1 cellular context compared by ENCODE assay signal in the genomic region with DNA sequence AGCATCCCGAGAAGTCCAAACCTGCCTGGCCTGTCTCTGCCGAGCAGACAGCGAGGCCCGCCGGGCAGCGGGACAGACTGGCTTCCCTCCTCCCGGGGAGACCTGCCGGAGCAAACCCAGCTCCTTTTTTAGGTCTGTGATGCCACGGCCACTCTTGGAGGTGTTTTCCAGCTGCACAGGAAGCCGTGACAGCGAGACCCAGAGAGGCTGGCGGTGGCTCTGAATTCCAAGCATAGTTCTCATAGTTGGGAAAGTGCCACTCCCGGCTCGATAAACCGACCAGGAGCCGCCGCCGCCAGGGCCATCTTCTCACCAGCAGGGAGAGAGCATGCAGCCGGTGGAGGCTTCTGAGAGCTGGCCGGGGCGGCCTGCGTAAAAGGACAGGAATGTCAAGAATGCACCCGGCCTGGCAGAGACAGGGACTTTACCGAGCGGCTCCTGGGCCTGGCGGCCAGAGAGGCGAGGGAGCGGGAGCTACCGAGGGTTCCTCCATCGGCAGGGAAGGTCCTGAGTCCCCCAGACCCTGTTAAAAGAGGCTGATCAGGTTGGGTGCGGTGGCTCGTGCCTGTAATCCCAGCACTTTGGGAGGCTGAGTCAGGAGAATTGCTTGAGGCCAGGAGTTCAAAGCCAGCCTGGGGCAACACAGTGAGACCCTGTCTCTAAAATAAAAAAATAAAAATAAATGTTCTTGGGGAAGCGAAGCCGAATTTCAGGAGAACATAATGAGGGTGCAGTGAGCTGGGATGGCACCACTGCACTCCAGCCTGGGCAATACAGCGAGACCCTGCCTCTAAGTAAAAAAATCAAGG.
TF ChIP-seq lines count a peak whose summit lies in the region.

No MANE protein-coding gene starts in this region.

TF ChIP-seq in HepG2, 621 proteins besides CTCF, POLR2A, EP300 and RAD21 (continued from another document and continues in another):
- TF ChIP-seq, protein P1, sequence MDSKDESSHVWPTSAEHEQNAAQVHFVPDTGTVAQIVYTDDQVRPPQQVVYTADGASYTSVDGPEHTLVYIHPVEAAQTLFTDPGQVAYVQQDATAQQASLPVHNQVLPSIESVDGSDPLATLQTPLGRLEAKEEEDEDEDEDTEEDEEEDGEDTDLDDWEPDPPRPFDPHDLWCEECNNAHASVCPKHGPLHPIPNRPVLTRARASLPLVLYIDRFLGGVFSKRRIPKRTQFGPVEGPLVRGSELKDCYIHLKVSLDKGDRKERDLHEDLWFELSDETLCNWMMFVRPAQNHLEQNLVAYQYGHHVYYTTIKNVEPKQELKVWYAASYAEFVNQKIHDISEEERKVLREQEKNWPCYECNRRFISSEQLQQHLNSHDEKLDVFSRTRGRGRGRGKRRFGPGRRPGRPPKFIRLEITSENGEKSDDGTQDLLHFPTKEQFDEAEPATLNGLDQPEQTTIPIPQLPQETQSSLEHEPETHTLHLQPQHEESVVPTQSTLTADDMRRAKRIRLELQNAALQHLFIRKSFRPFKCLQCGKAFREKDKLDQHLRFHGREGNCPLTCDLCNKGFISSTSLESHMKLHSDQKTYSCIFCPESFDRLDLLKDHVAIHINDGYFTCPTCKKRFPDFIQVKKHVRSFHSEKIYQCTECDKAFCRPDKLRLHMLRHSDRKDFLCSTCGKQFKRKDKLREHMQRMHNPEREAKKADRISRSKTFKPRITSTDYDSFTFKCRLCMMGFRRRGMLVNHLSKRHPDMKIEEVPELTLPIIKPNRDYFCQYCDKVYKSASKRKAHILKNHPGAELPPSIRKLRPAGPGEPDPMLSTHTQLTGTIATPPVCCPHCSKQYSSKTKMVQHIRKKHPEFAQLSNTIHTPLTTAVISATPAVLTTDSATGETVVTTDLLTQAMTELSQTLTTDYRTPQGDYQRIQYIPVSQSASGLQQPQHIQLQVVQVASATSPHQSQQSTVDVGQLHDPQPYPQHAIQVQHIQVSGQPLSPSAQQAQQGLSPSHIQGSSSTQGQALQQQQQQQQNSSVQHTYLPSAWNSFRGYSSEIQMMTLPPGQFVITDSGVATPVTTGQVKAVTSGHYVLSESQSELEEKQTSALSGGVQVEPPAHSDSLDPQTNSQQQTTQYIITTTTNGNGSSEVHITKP (CRISPR knock-in tag; IDR thresholded peaks at IDR 0.05; ENCODE audit: low read depth) = peak; percentile 80
- TF ChIP-seq ZNF354B (CRISPR knock-in tag; IDR thresholded peaks at IDR 0.05) (no peak), U2AF1 (optimal IDR thresholded peaks at IDR 0.05; ENCODE audit: low read depth, low read length) (peak; percentile 63), WIZ (CRISPR knock-in tag; IDR thresholded peaks at IDR 0.05) (no peak), PAF1 (CRISPR knock-in tag; IDR thresholded peaks at IDR 0.05) (no peak), ZMAT3 (CRISPR knock-in tag; conservative IDR thresholded peaks at IDR 0.05) (no peak), GLI4 (CRISPR knock-in tag; IDR thresholded peaks at IDR 0.05; ENCODE audit: borderline replicate concordance) (no peak), HIVEP1 (CRISPR knock-in tag; IDR thresholded peaks at IDR 0.05) (peak; percentile 98), REPIN1 (CRISPR knock-in tag; IDR thresholded peaks at IDR 0.05; ENCODE audit: borderline replicate concordance, low read depth) (peak; percentile 55; the same call in 1 of the 2 replicates), ZNF101 (CRISPR knock-in tag; IDR thresholded peaks at IDR 0.05; ENCODE audit: borderline replicate concordance, low read depth) (no peak), TARDBP (CRISPR knock-in tag; IDR thresholded peaks at IDR 0.05) (peak; percentile 64; the same call in 1 of the 2 replicates), ZNF547 (CRISPR knock-in tag; IDR thresholded peaks at IDR 0.05) (peak; percentile 66), ZNF264 (CRISPR knock-in tag; IDR thresholded peaks at IDR 0.05) (no peak), KAT8 (CRISPR knock-in tag; IDR thresholded peaks at IDR 0.05) (peak; percentile 73), ESRRA (CRISPR knock-in tag; IDR thresholded peaks at IDR 0.05; ENCODE audit: low read depth) (0 out of 2 replicates have a peak, but pooled peaks have one; percentile 41), NRL (CRISPR knock-in tag; IDR thresholded peaks at IDR 0.05; ENCODE audit: borderline replicate concordance) (no peak), ZBTB8A (CRISPR knock-in tag; IDR thresholded peaks at IDR 0.05; ENCODE audit: borderline replicate concordance, low read depth) (no peak), EEA1 (CRISPR knock-in tag; IDR thresholded peaks at IDR 0.05; ENCODE audit: borderline replicate concordance) (no peak), ZNF747 (CRISPR knock-in tag; IDR thresholded peaks at IDR 0.05; ENCODE audit: borderline replicate concordance) (peak; percentile 65; the same call in 1 of the 2 replicates), LCORL (IDR thresholded peaks at IDR 0.05) (peak; percentile 32; the same call in 1 of the 2 replicates), LCORL (CRISPR knock-in tag; IDR thresholded peaks at IDR 0.05) (peak; percentile 99), ZFP90 (CRISPR knock-in tag; IDR thresholded peaks at IDR 0.05; ENCODE audit: borderline replicate concordance) (0 out of 2 replicates have a peak, but pooled peaks have one; percentile 32)
- TF ChIP-seq, protein P2, sequence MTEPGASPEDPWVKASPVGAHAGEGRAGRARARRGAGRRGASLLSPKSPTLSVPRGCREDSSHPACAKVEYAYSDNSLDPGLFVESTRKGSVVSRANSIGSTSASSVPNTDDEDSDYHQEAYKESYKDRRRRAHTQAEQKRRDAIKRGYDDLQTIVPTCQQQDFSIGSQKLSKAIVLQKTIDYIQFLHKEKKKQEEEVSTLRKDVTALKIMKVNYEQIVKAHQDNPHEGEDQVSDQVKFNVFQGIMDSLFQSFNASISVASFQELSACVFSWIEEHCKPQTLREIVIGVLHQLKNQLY (CRISPR knock-in tag; IDR thresholded peaks at IDR 0.05) = no peak
- TF ChIP-seq, protein P3, sequence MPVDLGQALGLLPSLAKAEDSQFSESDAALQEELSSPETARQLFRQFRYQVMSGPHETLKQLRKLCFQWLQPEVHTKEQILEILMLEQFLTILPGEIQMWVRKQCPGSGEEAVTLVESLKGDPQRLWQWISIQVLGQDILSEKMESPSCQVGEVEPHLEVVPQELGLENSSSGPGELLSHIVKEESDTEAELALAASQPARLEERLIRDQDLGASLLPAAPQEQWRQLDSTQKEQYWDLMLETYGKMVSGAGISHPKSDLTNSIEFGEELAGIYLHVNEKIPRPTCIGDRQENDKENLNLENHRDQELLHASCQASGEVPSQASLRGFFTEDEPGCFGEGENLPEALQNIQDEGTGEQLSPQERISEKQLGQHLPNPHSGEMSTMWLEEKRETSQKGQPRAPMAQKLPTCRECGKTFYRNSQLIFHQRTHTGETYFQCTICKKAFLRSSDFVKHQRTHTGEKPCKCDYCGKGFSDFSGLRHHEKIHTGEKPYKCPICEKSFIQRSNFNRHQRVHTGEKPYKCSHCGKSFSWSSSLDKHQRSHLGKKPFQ (CRISPR knock-in tag; IDR thresholded peaks at IDR 0.05; ENCODE audit: insufficient replicate concordance) = no peak
- TF ChIP-seq, protein P4, sequence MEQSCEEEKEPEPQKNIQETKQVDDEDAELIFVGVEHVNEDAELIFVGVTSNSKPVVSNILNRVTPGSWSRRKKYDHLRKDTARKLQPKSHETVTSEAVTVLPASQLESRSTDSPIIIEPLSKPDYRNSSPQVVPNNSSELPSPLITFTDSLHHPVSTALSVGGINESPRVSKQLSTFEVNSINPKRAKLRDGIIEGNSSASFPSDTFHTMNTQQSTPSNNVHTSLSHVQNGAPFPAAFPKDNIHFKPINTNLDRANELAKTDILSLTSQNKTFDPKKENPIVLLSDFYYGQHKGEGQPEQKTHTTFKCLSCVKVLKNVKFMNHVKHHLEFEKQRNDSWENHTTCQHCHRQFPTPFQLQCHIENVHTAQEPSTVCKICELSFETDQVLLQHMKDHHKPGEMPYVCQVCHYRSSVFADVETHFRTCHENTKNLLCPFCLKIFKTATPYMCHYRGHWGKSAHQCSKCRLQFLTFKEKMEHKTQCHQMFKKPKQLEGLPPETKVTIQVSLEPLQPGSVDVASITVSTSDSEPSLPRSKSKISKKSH (CRISPR knock-in tag; IDR thresholded peaks at IDR 0.05; ENCODE audit: borderline replicate concordance) = no peak; the same call in 1 of the 2 replicates
- TF ChIP-seq, protein P5, sequence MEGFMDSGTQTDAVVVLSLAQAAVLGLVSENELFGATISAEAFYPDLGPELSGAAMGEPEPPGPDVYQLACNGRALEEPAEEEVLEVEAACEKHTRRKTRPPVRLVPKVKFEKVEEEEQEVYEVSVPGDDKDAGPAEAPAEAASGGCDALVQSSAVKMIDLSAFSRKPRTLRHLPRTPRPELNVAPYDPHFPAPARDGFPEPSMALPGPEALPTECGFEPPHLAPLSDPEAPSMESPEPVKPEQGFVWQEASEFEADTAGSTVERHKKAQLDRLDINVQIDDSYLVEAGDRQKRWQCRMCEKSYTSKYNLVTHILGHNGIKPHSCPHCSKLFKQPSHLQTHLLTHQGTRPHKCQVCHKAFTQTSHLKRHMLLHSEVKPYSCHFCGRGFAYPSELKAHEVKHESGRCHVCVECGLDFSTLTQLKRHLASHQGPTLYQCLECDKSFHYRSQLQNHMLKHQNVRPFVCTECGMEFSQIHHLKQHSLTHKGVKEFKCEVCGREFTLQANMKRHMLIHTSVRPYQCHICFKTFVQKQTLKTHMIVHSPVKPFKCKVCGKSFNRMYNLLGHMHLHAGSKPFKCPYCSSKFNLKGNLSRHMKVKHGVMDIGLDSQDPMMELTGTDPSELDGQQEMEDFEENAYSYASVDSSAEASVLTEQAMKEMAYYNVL (CRISPR knock-in tag; IDR thresholded peaks at IDR 0.05; ENCODE audit: borderline replicate concordance) = peak; percentile 68; the same call in 1 of the 2 replicates
- TF ChIP-seq, protein P6, sequence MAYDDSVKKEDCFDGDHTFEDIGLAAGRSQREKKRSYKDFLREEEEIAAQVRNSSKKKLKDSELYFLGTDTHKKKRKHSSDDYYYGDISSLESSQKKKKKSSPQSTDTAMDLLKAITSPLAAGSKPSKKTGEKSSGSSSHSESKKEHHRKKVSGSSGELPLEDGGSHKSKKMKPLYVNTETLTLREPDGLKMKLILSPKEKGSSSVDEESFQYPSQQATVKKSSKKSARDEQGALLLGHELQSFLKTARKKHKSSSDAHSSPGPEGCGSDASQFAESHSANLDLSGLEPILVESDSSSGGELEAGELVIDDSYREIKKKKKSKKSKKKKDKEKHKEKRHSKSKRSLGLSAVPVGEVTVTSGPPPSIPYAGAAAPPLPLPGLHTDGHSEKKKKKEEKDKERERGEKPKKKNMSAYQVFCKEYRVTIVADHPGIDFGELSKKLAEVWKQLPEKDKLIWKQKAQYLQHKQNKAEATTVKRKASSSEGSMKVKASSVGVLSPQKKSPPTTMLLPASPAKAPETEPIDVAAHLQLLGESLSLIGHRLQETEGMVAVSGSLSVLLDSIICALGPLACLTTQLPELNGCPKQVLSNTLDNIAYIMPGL (CRISPR knock-in tag; IDR thresholded peaks at IDR 0.05; ENCODE audit: borderline replicate concordance in 1 of 2, low read depth in 1 of 2) = peak in 1 of 2 experiments; percentile 75; a peak in 2 of 4 replicates
- TF ChIP-seq, protein P7, sequence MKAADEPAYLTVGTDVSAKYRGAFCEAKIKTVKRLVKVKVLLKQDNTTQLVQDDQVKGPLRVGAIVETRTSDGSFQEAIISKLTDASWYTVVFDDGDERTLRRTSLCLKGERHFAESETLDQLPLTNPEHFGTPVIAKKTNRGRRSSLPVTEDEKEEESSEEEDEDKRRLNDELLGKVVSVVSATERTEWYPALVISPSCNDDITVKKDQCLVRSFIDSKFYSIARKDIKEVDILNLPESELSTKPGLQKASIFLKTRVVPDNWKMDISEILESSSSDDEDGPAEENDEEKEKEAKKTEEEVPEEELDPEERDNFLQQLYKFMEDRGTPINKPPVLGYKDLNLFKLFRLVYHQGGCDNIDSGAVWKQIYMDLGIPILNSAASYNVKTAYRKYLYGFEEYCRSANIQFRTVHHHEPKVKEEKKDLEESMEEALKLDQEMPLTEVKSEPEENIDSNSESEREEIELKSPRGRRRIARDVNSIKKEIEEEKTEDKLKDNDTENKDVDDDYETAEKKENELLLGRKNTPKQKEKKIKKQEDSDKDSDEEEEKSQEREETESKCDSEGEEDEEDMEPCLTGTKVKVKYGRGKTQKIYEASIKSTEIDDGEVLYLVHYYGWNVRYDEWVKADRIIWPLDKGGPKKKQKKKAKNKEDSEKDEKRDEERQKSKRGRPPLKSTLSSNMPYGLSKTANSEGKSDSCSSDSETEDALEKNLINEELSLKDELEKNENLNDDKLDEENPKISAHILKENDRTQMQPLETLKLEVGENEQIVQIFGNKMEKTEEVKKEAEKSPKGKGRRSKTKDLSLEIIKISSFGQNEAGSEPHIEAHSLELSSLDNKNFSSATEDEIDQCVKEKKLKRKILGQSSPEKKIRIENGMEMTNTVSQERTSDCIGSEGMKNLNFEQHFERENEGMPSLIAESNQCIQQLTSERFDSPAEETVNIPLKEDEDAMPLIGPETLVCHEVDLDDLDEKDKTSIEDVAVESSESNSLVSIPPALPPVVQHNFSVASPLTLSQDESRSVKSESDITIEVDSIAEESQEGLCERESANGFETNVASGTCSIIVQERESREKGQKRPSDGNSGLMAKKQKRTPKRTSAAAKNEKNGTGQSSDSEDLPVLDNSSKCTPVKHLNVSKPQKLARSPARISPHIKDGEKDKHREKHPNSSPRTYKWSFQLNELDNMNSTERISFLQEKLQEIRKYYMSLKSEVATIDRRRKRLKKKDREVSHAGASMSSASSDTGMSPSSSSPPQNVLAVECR (CRISPR knock-in tag; IDR thresholded peaks at IDR 0.05; ENCODE audit: borderline replicate concordance) = peak; percentile 81; the same call in 1 of the 2 replicates
- TF ChIP-seq, protein P8, sequence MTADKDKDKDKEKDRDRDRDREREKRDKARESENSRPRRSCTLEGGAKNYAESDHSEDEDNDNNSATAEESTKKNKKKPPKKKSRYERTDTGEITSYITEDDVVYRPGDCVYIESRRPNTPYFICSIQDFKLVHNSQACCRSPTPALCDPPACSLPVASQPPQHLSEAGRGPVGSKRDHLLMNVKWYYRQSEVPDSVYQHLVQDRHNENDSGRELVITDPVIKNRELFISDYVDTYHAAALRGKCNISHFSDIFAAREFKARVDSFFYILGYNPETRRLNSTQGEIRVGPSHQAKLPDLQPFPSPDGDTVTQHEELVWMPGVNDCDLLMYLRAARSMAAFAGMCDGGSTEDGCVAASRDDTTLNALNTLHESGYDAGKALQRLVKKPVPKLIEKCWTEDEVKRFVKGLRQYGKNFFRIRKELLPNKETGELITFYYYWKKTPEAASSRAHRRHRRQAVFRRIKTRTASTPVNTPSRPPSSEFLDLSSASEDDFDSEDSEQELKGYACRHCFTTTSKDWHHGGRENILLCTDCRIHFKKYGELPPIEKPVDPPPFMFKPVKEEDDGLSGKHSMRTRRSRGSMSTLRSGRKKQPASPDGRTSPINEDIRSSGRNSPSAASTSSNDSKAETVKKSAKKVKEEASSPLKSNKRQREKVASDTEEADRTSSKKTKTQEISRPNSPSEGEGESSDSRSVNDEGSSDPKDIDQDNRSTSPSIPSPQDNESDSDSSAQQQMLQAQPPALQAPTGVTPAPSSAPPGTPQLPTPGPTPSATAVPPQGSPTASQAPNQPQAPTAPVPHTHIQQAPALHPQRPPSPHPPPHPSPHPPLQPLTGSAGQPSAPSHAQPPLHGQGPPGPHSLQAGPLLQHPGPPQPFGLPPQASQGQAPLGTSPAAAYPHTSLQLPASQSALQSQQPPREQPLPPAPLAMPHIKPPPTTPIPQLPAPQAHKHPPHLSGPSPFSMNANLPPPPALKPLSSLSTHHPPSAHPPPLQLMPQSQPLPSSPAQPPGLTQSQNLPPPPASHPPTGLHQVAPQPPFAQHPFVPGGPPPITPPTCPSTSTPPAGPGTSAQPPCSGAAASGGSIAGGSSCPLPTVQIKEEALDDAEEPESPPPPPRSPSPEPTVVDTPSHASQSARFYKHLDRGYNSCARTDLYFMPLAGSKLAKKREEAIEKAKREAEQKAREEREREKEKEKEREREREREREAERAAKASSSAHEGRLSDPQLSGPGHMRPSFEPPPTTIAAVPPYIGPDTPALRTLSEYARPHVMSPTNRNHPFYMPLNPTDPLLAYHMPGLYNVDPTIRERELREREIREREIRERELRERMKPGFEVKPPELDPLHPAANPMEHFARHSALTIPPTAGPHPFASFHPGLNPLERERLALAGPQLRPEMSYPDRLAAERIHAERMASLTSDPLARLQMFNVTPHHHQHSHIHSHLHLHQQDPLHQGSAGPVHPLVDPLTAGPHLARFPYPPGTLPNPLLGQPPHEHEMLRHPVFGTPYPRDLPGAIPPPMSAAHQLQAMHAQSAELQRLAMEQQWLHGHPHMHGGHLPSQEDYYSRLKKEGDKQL (CRISPR knock-in tag; IDR thresholded peaks at IDR 0.05; ENCODE audit: low read depth) = peak; percentile 40; the same call in 1 of the 2 replicates
